In the genomic region with DNA sequence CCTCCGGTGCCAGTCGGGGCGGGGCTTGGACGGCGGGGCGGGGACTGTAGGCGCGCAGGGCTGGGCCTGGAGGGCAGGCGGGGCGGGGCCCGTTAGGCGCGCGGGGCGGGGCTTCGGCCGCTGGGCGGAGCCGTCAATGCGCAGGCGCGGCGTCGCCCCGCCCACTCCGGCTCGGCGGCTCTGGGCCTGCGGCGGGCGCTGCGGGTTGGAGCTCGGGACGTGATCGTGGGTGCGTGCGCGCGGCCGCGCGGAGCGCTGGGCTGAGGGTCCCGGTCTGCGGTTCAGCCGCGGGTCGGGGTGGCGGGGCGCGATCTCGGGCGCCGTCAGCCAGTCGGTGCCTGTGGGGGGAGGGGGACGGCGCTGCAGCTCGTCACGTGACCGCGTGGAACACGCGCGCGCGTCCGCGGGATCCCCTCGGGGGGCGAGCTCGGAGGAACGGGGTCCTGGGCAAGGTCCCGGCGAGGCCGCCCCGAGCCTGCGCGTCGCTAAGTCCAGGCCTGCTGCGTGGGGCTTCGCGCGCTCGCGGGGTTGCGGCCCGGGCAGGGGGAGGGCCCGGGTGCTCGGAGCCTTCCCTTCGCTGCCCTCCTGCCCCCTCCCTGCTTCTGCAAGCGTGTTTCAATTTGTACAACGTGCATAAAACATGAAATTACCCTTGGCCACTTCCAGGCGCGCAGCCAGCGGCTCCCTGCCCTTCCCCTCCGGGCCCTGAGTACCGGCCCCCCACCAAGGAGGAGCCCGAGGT, we compare ENCODE assay signal across 8 cellular contexts. TPM values are rescaled to one million over a fixed set of nuclear protein-coding genes. Genes with fewer than 3 reads are reported as not detected.
DNase-seq lines count a peak whose midpoint lies in the region; TF ChIP-seq lines count a peak whose summit lies in the region.

Gene D2HGDH, plus strand, starts transcription at position 164 of the 742 bp plus-strand sequence. CDS start 595 bp downstream, outside the sequence.

- 0 out of 4 replicates have a peak, but pooled peaks cover 2 to 5% of the 10 kb centered on the region in 2 experiments for H3K4me1 Mint-ChIP-seq in H9
- peaks cover 3% of the 10 kb centered on the region for H3K4me1 Mint-ChIP-seq in neural progenitor cell

- H3K4me3 Mint-ChIP-seq in H9 (peak within 1 kb of the TSS; percentile 73 to 84), neural progenitor cell (peak within 1 kb of the TSS; percentile 87)

- H2BK15ac ChIP-seq in H9 (ENCODE audit: low read depth, low read length): no peak within 1 kb of the TSS

- no peak within 1 kb of the TSS for H2BK12ac ChIP-seq in H9 (ENCODE audit: insufficient read length, low read depth, low read length)

- H3K18ac ChIP-seq in H9 (ENCODE audit: insufficient read length, low read depth, low read length): no peak within 1 kb of the TSS

- no peak within 1 kb of the TSS for H2AFZ ChIP-seq in H9 (ENCODE audit: low read length)
- peak within 1 kb of the TSS; percentile 91 for H2AFZ ChIP-seq in MM.1S (ENCODE audit: low read length)
- H2AFZ ChIP-seq in neural progenitor cell (replicated peaks): peak within 1 kb of the TSS; percentile 93

- H3F3A ChIP-seq in MM.1S (ENCODE audit: insufficient read depth, low read length): no peaks in the 10 kb centered on the region; the same call in 1 of the 2 replicates
- H3F3A ChIP-seq in neural progenitor cell (ENCODE audit: low read depth): no peaks in the 10 kb centered on the region

- H3K36me3 Mint-ChIP-seq in H9 (ENCODE audit: insufficient read depth in 1 of 3, low read depth in 3 of 3) (peaks cover 0 to 6% (median 4%) of the 10 kb centered on the region in 3 experiments; a peak in 2 of 7 replicates), neural progenitor cell (no peaks in the 10 kb centered on the region)

- H3K9me3 ChIP-seq in H9 (ENCODE audit: control insufficient read depth, low read depth, low read length) (no peaks in the 10 kb centered on the region), MM.1S (replicated peaks; ENCODE audit: insufficient read depth, low read length) (no peaks in the 10 kb centered on the region), SJCRH30 (replicated peaks) (no peaks in the 10 kb centered on the region), neural progenitor cell (ENCODE audit: low read depth) (no peaks in the 10 kb centered on the region), stomach smooth muscle (ENCODE audit: control insufficient read depth in 2 of 2, low read length in 2 of 2) (no peaks in the 10 kb centered on the region)

- peaks cover 12% of the 10 kb centered on the region for H3K23me2 ChIP-seq in H9 (ENCODE audit: insufficient read length, low read depth, low read length, poor library complexity, severe bottlenecking)

- TF ChIP-seq CTCF in H9 (conservative IDR thresholded peaks at IDR 0.05): no peak
- no peak for TF ChIP-seq CTCF in MM.1S (IDR thresholded peaks at IDR 0.05; ENCODE audit: low read length)
- no peak for TF ChIP-seq CTCF in foreskin fibroblast (IDR thresholded peaks at IDR 0.05; ENCODE audit: low read depth, low read length)
- TF ChIP-seq CTCF in neural progenitor cell (IDR thresholded peaks at IDR 0.05): no peak

- H4K8ac ChIP-seq in H9 (replicated peaks; ENCODE audit: insufficient read length, low read depth, low read length): no peak within 1 kb of the TSS

- H3K23ac ChIP-seq in H9 (ENCODE audit: insufficient read length, low read depth, low read length): no peak within 1 kb of the TSS

- no peaks in the 10 kb centered on the region for H3K79me1 ChIP-seq in H9 (ENCODE audit: insufficient read depth, low read depth, low read length, poor library complexity, severe bottlenecking)

- no peak within 1 kb of the TSS for H2AK5ac ChIP-seq in H9 (ENCODE audit: insufficient read length, low read length)

- DNase-seq in ELR (ENCODE audit: low read depth): peak; percentile 88
- peak; percentile 94 for DNase-seq in H9
- DNase-seq in MM.1S: peak; percentile 88
- peak; percentile 89 to 94 for DNase-seq in SJCRH30
- DNase-seq in activated gamma-delta T cell treated with Interleukin-2 at 50 U/mL for 16 hours: peak; percentile 94
- DNase-seq in foreskin fibroblast: peak; percentile 79 to 93
- peak; percentile 95 for DNase-seq in neural progenitor cell (ENCODE audit: low spot score)

- H3K4me2 ChIP-seq in H9 (ENCODE audit: insufficient read depth, insufficient read length, low read length) (peak within 1 kb of the TSS; percentile 76), MM.1S (ENCODE audit: low read depth, low read length) (peak within 1 kb of the TSS; percentile 77), neural progenitor cell (peak within 1 kb of the TSS; percentile 91)

- WGBS in H9 (ENCODE audit: extremely low coverage, insufficient read length, low lambda C conversion rate): no CpG with 5 or more reads among the region's 98 CpGs

- H4K20me1 ChIP-seq in H9 (ENCODE audit: control insufficient read depth, insufficient read depth, insufficient read length): peaks cover 7% of the 10 kb centered on the region
- H4K20me1 ChIP-seq in MM.1S (ENCODE audit: insufficient read depth, low read length): no peaks in the 10 kb centered on the region
- H4K20me1 ChIP-seq in neural progenitor cell (ENCODE audit: low read depth): peaks cover 7% of the 10 kb centered on the region

- H3K4me3 ChIP-seq in MM.1S (ENCODE audit: low read length): peak within 1 kb of the TSS; percentile 83
- peak within 1 kb of the TSS; percentile 93 for H3K4me3 ChIP-seq in SJCRH30
- peak within 1 kb of the TSS; percentile 73 to 86 for H3K4me3 ChIP-seq in foreskin fibroblast (ENCODE audit: low read depth in 1 of 2, low read length in 2 of 2)
- peak within 1 kb of the TSS; percentile 68 for H3K4me3 ChIP-seq in neural progenitor cell
- H3K4me3 ChIP-seq in stomach smooth muscle (ENCODE audit: low read length in 2 of 2): peak within 1 kb of the TSS; percentile 79 to 90

- H4K91ac ChIP-seq in H9 (ENCODE audit: insufficient read length, low read depth, low read length): no peak within 1 kb of the TSS

- H3K27me3 ChIP-seq in H9 (ENCODE audit: insufficient read depth, low read length): no peaks in the 10 kb centered on the region
- H3K27me3 ChIP-seq in MM.1S (replicated peaks; ENCODE audit: insufficient read depth, low read length): no peaks in the 10 kb centered on the region
- no peaks in the 10 kb centered on the region for H3K27me3 ChIP-seq in SJCRH30
- H3K27me3 ChIP-seq in neural progenitor cell: no peaks in the 10 kb centered on the region
- no peaks in the 10 kb centered on the region for H3K27me3 ChIP-seq in stomach smooth muscle (ENCODE audit: control insufficient read depth in 1 of 2, insufficient read depth in 2 of 2, low read length in 2 of 2)

- no peak within 1 kb of the TSS for H3K4ac ChIP-seq in H9 (ENCODE audit: low read depth, low read length)

- no peak within 1 kb of the TSS for H3T11ph ChIP-seq in H9 (ENCODE audit: low read length)

- H4K5ac ChIP-seq in H9 (ENCODE audit: insufficient read length, low read depth, low read length): no peak within 1 kb of the TSS

- H2BK5ac ChIP-seq in H9 (ENCODE audit: insufficient read length, low read length): no peak within 1 kb of the TSS

- H3K27ac ChIP-seq in H9 (ENCODE audit: insufficient read length, low read depth, low read length): no peak within 1 kb of the TSS
- H3K27ac ChIP-seq in MM.1S (ENCODE audit: low read length): no peak within 1 kb of the TSS
- H3K27ac ChIP-seq in SJCRH30: peak within 1 kb of the TSS; percentile 54
- no peak within 1 kb of the TSS for H3K27ac ChIP-seq in neural progenitor cell
- H3K27ac ChIP-seq in stomach smooth muscle (ENCODE audit: low read length): peak within 1 kb of the TSS; percentile 60

- H3K9me3 Mint-ChIP-seq in H9 (no peaks in the 10 kb centered on the region), neural progenitor cell (peaks cover 3% of the 10 kb centered on the region)

- no peak within 1 kb of the TSS for H2BK120ac ChIP-seq in H9 (ENCODE audit: low read depth, low read length, poor library complexity, severe bottlenecking)

- H2BK20ac ChIP-seq in H9 (ENCODE audit: low read depth, low read length, poor library complexity, severe bottlenecking): no peak within 1 kb of the TSS

- H3K36me3 ChIP-seq in MM.1S (replicated peaks; ENCODE audit: insufficient read depth, low read length): no peaks in the 10 kb centered on the region
- H3K36me3 ChIP-seq in SJCRH30: no peaks in the 10 kb centered on the region
- H3K36me3 ChIP-seq in neural progenitor cell: no peaks in the 10 kb centered on the region
- peaks cover 3% of the 10 kb centered on the region in 2 donors for H3K36me3 ChIP-seq in stomach smooth muscle (ENCODE audit: control insufficient read depth in 2 of 2, insufficient read depth in 2 of 2, low read length in 2 of 2)

- H3K4me1 ChIP-seq in H9 (ENCODE audit: insufficient read depth, low read length): no peaks in the 10 kb centered on the region
- peaks cover 3% of the 10 kb centered on the region for H3K4me1 ChIP-seq in MM.1S (ENCODE audit: low read length)
- no peaks in the 10 kb centered on the region for H3K4me1 ChIP-seq in SJCRH30
- H3K4me1 ChIP-seq in neural progenitor cell: no peaks in the 10 kb centered on the region
- peaks cover 17% of the 10 kb centered on the region for H3K4me1 ChIP-seq in stomach smooth muscle (ENCODE audit: control insufficient read depth, insufficient read depth, low read length)

- no peak within 1 kb of the TSS for H3K27ac Mint-ChIP-seq in H9
- no peak within 1 kb of the TSS for H3K27ac Mint-ChIP-seq in neural progenitor cell

- no peaks in the 10 kb centered on the region for H3K79me2 ChIP-seq in H9 (ENCODE audit: insufficient read depth, low read length)
- H3K79me2 ChIP-seq in MM.1S (ENCODE audit: low read length): no peaks in the 10 kb centered on the region
- no peaks in the 10 kb centered on the region for H3K79me2 ChIP-seq in neural progenitor cell (ENCODE audit: low read depth)

- no peaks in the 10 kb centered on the region for H3K9me2 ChIP-seq in MM.1S (replicated peaks; ENCODE audit: insufficient read depth, low read length)

- no peak within 1 kb of the TSS for H3K56ac ChIP-seq in H9 (ENCODE audit: insufficient read length, low read depth, low read length)

- H3K27me3 Mint-ChIP-seq in H9 (ENCODE audit: low read depth): peaks cover 23% of the 10 kb centered on the region
- peaks cover 2% of the 10 kb centered on the region for H3K27me3 Mint-ChIP-seq in neural progenitor cell (ENCODE audit: insufficient read depth, low read depth)

- H3K9ac ChIP-seq in H9 (ENCODE audit: extremely low read depth, insufficient read length, low read length) (peak within 1 kb of the TSS; percentile 2), MM.1S (ENCODE audit: low read length) (peak within 1 kb of the TSS; percentile 79), neural progenitor cell (peak within 1 kb of the TSS; percentile 39), stomach smooth muscle (ENCODE audit: low read length in 2 of 2) (peak within 1 kb of the TSS; percentile 64 to 71)

- H3K14ac ChIP-seq in H9 (ENCODE audit: insufficient read depth, low read length): peak within 1 kb of the TSS; percentile 32; the same call in 1 of the 2 replicates

RNA-seq across cellular contexts. Expression of gene D2HGDH, which starts in this region (rescaled TPM):
- total RNA-seq in H9 (2021) (10.0 TPM in 2 replicates), neural progenitor cell (ENCODE audit: low replicate concordance) (3.5 and 15.4 TPM in 2 replicates)
- 4.3 and 5.1 TPM in 2 replicates for total RNA-seq in SJCRH30 (2014; rRNA removed; shearing (Covaris generic))

Comparison
In these comparisons a context has a peak if more than half of its experiments do, and no peak if none do; other contexts are left out.
1. H3K27ac ChIP-seq: peak in SJCRH30 (single experiment) and stomach smooth muscle (single experiment); none in H9 (single experiment), MM.1S (single experiment) and neural progenitor cell (single experiment).
2. H3K9ac ChIP-seq: peak in every context shown above with its lines; median percentile 79 in MM.1S; 68 in stomach smooth muscle; 39 in neural progenitor cell; 2 in H9.
3. Peak in every context shown above with its lines, with median percentiles within 50 percentile points of each other: DNase-seq, H3K4me2 ChIP-seq and H3K4me3 ChIP-seq.